2 cellular contexts compared by ENCODE assay signal in the genomic region with DNA sequence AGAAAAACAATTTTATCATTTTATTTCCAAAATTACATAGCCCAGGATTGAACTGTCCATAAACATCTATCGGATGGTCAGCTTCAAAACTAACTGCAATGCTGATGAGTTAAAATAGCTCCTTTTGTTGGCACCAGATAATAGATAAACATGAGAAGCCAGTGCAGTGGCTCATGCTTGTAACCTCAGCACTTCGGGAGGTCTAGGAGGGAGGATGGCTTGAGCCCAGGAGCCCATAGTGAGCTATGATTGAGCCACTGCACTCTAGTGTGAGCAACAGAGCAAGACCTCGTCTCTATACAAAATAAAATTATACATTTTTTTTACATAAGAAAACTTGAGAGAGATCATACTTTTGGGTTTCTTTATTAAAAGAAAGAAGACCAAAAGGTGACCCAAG.
TF ChIP-seq lines count a peak whose summit lies in the region.

No MANE protein-coding gene starts in this region.

TF ChIP-seq in GM12878, 131 proteins besides CTCF, POLR2A, EP300 and RAD21:
- TF ChIP-seq E2F4 (IDR thresholded peaks at IDR 0.05; ENCODE audit: low read depth, low read length), result no peak
- TF ChIP-seq, protein P1, sequence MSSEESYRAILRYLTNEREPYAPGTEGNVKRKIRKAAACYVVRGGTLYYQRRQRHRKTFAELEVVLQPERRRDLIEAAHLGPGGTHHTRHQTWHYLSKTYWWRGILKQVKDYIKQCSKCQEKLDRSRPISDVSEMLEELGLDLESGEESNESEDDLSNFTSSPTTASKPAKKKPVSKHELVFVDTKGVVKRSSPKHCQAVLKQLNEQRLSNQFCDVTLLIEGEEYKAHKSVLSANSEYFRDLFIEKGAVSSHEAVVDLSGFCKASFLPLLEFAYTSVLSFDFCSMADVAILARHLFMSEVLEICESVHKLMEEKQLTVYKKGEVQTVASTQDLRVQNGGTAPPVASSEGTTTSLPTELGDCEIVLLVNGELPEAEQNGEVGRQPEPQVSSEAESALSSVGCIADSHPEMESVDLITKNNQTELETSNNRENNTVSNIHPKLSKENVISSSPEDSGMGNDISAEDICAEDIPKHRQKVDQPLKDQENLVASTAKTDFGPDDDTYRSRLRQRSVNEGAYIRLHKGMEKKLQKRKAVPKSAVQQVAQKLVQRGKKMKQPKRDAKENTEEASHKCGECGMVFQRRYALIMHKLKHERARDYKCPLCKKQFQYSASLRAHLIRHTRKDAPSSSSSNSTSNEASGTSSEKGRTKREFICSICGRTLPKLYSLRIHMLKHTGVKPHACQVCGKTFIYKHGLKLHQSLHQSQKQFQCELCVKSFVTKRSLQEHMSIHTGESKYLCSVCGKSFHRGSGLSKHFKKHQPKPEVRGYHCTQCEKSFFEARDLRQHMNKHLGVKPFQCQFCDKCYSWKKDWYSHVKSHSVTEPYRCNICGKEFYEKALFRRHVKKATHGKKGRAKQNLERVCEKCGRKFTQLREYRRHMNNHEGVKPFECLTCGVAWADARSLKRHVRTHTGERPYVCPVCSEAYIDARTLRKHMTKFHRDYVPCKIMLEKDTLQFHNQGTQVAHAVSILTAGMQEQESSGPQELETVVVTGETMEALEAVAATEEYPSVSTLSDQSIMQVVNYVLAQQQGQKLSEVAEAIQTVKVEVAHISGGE (CRISPR knock-in tag; IDR thresholded peaks at IDR 0.05), result no peak
- no peak for TF ChIP-seq ESRRA (IDR thresholded peaks at IDR 0.05; ENCODE audit: low read length)
- TF ChIP-seq TCF12 (IDR thresholded peaks at IDR 0.05; ENCODE audit: low read depth, low read length), result no peak
- TF ChIP-seq RELB (IDR thresholded peaks at IDR 0.05; ENCODE audit: low read depth), result no peak
- no peak for TF ChIP-seq MYB (IDR thresholded peaks at IDR 0.05; ENCODE audit: borderline replicate concordance, low read depth, low read length)
- no peak for TF ChIP-seq SMAD1 (IDR thresholded peaks at IDR 0.05; ENCODE audit: low read depth, partially characterized antibody)
- TF ChIP-seq MTA3 (IDR thresholded peaks at IDR 0.05; ENCODE audit: borderline replicate concordance, low read length), result no peak
- TF ChIP-seq IKZF1 (conservative IDR thresholded peaks at IDR 0.05), result no peak
- TF ChIP-seq PAX5 (IDR thresholded peaks at IDR 0.05; ENCODE audit: borderline replicate concordance, low read depth, low read length), result no peak
- TF ChIP-seq, protein P2, sequence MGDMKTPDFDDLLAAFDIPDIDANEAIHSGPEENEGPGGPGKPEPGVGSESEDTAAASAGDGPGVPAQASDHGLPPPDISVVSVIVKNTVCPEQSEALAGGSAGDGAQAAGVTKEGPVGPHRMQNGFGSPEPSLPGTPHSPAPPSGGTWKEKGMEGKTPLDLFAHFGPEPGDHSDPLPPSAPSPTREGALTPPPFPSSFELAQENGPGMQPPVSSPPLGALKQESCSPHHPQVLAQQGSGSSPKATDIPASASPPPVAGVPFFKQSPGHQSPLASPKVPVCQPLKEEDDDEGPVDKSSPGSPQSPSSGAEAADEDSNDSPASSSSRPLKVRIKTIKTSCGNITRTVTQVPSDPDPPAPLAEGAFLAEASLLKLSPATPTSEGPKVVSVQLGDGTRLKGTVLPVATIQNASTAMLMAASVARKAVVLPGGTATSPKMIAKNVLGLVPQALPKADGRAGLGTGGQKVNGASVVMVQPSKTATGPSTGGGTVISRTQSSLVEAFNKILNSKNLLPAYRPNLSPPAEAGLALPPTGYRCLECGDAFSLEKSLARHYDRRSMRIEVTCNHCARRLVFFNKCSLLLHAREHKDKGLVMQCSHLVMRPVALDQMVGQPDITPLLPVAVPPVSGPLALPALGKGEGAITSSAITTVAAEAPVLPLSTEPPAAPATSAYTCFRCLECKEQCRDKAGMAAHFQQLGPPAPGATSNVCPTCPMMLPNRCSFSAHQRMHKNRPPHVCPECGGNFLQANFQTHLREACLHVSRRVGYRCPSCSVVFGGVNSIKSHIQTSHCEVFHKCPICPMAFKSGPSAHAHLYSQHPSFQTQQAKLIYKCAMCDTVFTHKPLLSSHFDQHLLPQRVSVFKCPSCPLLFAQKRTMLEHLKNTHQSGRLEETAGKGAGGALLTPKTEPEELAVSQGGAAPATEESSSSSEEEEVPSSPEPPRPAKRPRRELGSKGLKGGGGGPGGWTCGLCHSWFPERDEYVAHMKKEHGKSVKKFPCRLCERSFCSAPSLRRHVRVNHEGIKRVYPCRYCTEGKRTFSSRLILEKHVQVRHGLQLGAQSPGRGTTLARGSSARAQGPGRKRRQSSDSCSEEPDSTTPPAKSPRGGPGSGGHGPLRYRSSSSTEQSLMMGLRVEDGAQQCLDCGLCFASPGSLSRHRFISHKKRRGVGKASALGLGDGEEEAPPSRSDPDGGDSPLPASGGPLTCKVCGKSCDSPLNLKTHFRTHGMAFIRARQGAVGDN (IDR thresholded peaks at IDR 0.05), result no peak
- no peak for TF ChIP-seq HDAC2 (IDR thresholded peaks at IDR 0.05)
- no peak for TF ChIP-seq GATAD2B (conservative IDR thresholded peaks at IDR 0.05; ENCODE audit: low read depth)
- no peak for TF ChIP-seq RBBP5 (conservative IDR thresholded peaks at IDR 0.05)

TF ChIP-seq in liver, 16 proteins besides CTCF, POLR2A, EP300 and RAD21 (continued from another document):
- TF ChIP-seq REST (IDR thresholded peaks at IDR 0.05), result no peak
- TF ChIP-seq JUND (IDR thresholded peaks at IDR 0.05), result no peak
- TF ChIP-seq HNF4A (conservative IDR thresholded peaks at IDR 0.05), result no peak
- no peak for TF ChIP-seq GABPA (IDR thresholded peaks at IDR 0.05 in 1 of 2, conservative IDR thresholded peaks at IDR 0.05 in 1 of 2)
- no peak for TF ChIP-seq HNF4G (IDR thresholded peaks at IDR 0.05)
TF ChIP-seq in liver: peak in this region for 0.
